Comparison of ENCODE assay signal across 14 cellular contexts in the genomic region with DNA sequence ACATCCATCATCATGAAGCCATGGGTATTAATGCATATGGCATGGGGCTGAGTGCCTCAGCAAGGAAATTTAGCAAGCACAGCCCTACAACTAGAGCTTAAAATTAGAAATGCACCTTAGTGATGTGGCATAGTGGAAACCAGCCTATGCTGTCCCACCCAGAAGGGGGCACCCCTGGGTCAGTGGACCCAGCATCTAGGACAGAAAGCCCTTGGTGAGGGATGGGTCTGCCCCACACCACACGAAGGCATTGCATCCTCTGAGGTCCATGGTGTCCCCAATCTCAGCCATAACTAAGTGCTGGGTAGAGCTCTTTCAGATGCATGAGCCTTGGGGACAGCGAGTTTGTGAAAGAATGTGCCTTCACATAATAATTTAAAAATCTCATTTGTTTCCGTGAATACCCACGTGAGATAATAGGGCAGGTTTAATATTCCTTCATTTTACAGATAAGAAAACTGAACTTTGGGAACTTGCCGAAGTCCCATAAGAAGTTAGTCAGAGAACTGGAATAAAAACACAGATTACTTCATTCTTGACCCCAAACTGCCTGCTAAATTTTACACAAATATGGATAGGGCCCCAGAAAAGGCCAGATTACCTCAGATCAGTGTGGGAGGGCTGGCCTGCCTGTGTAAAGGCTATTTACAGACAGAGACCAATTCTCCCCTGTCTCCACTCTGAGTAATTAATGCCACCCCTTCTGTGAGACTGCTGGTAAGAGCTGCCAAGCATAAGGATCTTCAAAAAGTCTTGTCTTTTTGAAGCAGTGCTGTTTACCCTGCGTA.
A peak's percentile ranks its signal among the peaks of the same experiment; 100 is the strongest.
DNase-seq lines count a peak whose midpoint lies in the region; ATAC-seq, FAIRE-seq and TF ChIP-seq lines count a peak whose summit lies in the region.
"Had no signal": no experiment of that assay in that cellular context is flagged by ENCODE, and none has a peak within 500 bp of the region (broad histone marks: within the 10 kb centered on the region; RNA-seq: fewer than 3 reads in every experiment).

No MANE protein-coding gene starts in this region.

- CTCF ChIA-PET in A549 (lab: Yijun Ruan, JAX) (interaction anchor here (1.0 kb wide), 1 partner anchor 9 kb away, joined by 3 read pairs; no protein-coding TSS in a partner anchor), IMR-90 (lab: Yijun Ruan, JAX) (interaction anchor here (1.1 to 1.7 kb wide), 2 partner anchors 19 to 20 kb away, joined by 3 to 9 read pairs; no protein-coding TSS in a partner anchor)
- CTCF ChIA-PET in activated naive CD4-positive, alpha-beta T cell treated with anti-CD3 and anti-CD28 coated beads, Interleukin-2, amount 10 ng/mL, durations not matched to agents 7 days and 5 days (lab: Charles Lee): interaction anchor here (0.7 to 1.6 kb wide), 2 partner anchors 18 to 19 kb away, joined by 3 to 8 read pairs; no protein-coding TSS in a partner anchor

- TF ChIP-seq RAD21 in A549 (conservative IDR thresholded peaks at IDR 0.05 in 1 of 2, IDR thresholded peaks at IDR 0.05 in 1 of 2) (0 out of 5 replicates have a peak, but pooled peaks of 1 of the 2 experiments have one; percentile 7), IMR-90 (IDR thresholded peaks at IDR 0.05; ENCODE audit: low read length) (no peak)

- peaks cover 11% of the 10 kb centered on the region for H3K4me1 Mint-ChIP-seq in central memory CD8-positive, alpha-beta T cell
- peaks cover 13% of the 10 kb centered on the region for H3K4me1 Mint-ChIP-seq in activated naive CD4-positive, alpha-beta T cell treated with anti-CD3 and anti-CD28 coated beads, Interleukin-2, amount 10 ng/mL, durations not matched to agents 7 days and 5 days

- H3K79me1 ChIP-seq in IMR-90 (ENCODE audit: low read depth in 1 of 2, low read length in 2 of 2): peaks cover 5 to 14% of the 10 kb centered on the region in 2 experiments; a peak in 2 of 4 replicates

- in situ Hi-C loops in IMR-90 (cut with MboI; ENCODE audit: low sequenced_read_pairs): no loop called here

- no peak overlapping the region for H2AFZ ChIP-seq in IMR-90 (replicated peaks; ENCODE audit: low read length, poor library complexity)

- TF ChIP-seq POLR2A in A549 (IDR thresholded peaks at IDR 0.05; ENCODE audit: low read length) (no peak), IMR-90 (IDR thresholded peaks at IDR 0.05; ENCODE audit: low read depth, low read length) (no peak)

- POLR2A ChIA-PET in A549 (lab: Yijun Ruan, JAX) (no interaction called here), IMR-90 (lab: Charles Lee; ENCODE audit: unreplicated experiment) (no interaction called here)

- H2BK5ac ChIP-seq in IMR-90 (ENCODE audit: low read depth, low read length, poor library complexity, severe bottlenecking): peak overlapping the region; percentile 4

- H3K27me3 Mint-ChIP-seq in central memory CD8-positive, alpha-beta T cell: no peaks in the 10 kb centered on the region
- H3K27me3 Mint-ChIP-seq in activated naive CD4-positive, alpha-beta T cell treated with anti-CD3 and anti-CD28 coated beads, Interleukin-2, amount 10 ng/mL, durations not matched to agents 7 days and 5 days: no peaks in the 10 kb centered on the region
- H3K27me3 Mint-ChIP-seq: activated CD8-positive, alpha-beta memory T cell treated with anti-CD3 and anti-CD28 coated beads, Interleukin-2, amount 10 ng/mL, durations not matched to agents 7 days and 5 days had no signal

- no peak overlapping the region for H3K56ac ChIP-seq in IMR-90 (ENCODE audit: extremely low read depth, insufficient read depth, low read length)

- H3K4me2 ChIP-seq in A549 (no peak overlapping the region), IMR-90 (ENCODE audit: low read depth, low read length) (no peak overlapping the region)

- H3K9me1 ChIP-seq in IMR-90 (ENCODE audit: insufficient read depth, low read length): peaks cover 20% of the 10 kb centered on the region

- ATAC-seq in A549 (peak; percentile 13 to 66; a peak in 4 of 6 replicates), IMR-90 (ENCODE audit: low read depth) (peak; percentile 43), HG02642 (IDR thresholded peaks at IDR 0.05; ENCODE audit: poor library complexity, unreplicated experiment) (no peak)
- no peak for ATAC-seq in central memory CD8-positive, alpha-beta T cell (replicated peaks; ENCODE audit: extremely low read depth, poor library complexity, severe bottlenecking)
- ATAC-seq: activated CD8-positive, alpha-beta memory T cell treated with anti-CD3 and anti-CD28 coated beads, Interleukin-2, amount 10 ng/mL, durations not matched to agents 7 days and 5 days; left colon; Panc1 had no signal

- H3K9ac ChIP-seq in IMR-90 (ENCODE audit: low read depth, low read length): no peak overlapping the region

- H3K4me3 Mint-ChIP-seq in central memory CD8-positive, alpha-beta T cell: no peak overlapping the region
- no peak overlapping the region for H3K4me3 Mint-ChIP-seq in activated naive CD4-positive, alpha-beta T cell treated with anti-CD3 and anti-CD28 coated beads, Interleukin-2, amount 10 ng/mL, durations not matched to agents 7 days and 5 days
- H3K4me3 Mint-ChIP-seq: activated CD8-positive, alpha-beta memory T cell treated with anti-CD3 and anti-CD28 coated beads, Interleukin-2, amount 10 ng/mL, durations not matched to agents 7 days and 5 days had no signal

- H3K18ac ChIP-seq in IMR-90 (ENCODE audit: low read depth, low read length): no peak overlapping the region

- peak overlapping the region; percentile 17; the same call in 1 of the 2 replicates for H2AK5ac ChIP-seq in IMR-90 (ENCODE audit: low read depth, low read length)

- peaks cover 12% of the 10 kb centered on the region for H3K36me3 ChIP-seq in IMR-90 (ENCODE audit: control insufficient read depth, insufficient read depth, low read length)

- peak overlapping the region; percentile 15; the same call in 1 of the 2 replicates for H3K4ac ChIP-seq in IMR-90 (ENCODE audit: low read depth, low read length)

- H4K91ac ChIP-seq in IMR-90 (ENCODE audit: insufficient read depth, low read depth, low read length): no peak overlapping the region

- H2BK15ac ChIP-seq in IMR-90 (ENCODE audit: low read depth, low read length): no peak overlapping the region

- H4K8ac ChIP-seq in IMR-90 (ENCODE audit: low read depth in 2 of 2, low read length in 2 of 2): no peak overlapping the region

- no peak for DNase-seq in A549 (ENCODE audit: low read depth in 1 of 2, low spot score in 1 of 2)
- peak; percentile 40 for DNase-seq in IMR-90
- no peak for DNase-seq in central memory CD8-positive, alpha-beta T cell (ENCODE audit: low spot score in 2 of 2)
- peak; percentile 18 for DNase-seq in left kidney (ENCODE audit: low read depth, low spot score)
- DNase-seq in cerebellar nuclear complex (lab: John Stamatoyannopoulos, UW): no peak
- no peak for DNase-seq in SIG-M5 treated with dmso at 0.1 percent for 504 hours (lab: John Stamatoyannopoulos, UW; ENCODE audit: unreplicated experiment)
- DNase-seq in activated naive CD4-positive, alpha-beta T cell treated with anti-CD3 and anti-CD28 coated beads, Interleukin-2, amount 10 ng/mL, durations not matched to agents 7 days and 5 days: no peak
- DNase-seq: activated CD8-positive, alpha-beta memory T cell treated with anti-CD3 and anti-CD28 coated beads, Interleukin-2, amount 10 ng/mL, durations not matched to agents 7 days and 5 days; dorsolateral prefrontal cortex; Kasumi-1; left colon; NCI-H2171 had no signal

- H3K27ac ChIP-seq in A549: no peak overlapping the region
- H3K27ac ChIP-seq in IMR-90 (ENCODE audit: insufficient read depth, low read length): no peak overlapping the region
- H3K27ac ChIP-seq: dorsolateral prefrontal cortex had no signal

- dilution Hi-C loops in IMR-90 (cut with HindIII; ENCODE audit: low sequenced_read_pairs, unreplicated experiment): no loop called here

- H3K4me3 ChIP-seq in A549 (no peak overlapping the region), IMR-90 (ENCODE audit: insufficient read depth, low read depth, low read length) (no peak overlapping the region)
- H3K4me3 ChIP-seq: dorsolateral prefrontal cortex had no signal

- BruUV-seq in IMR-90 (replicated peaks; lab: Mats Ljungman, UMichigan): no TSS peak

- peak overlapping the region; percentile 24 for H3K27ac Mint-ChIP-seq in central memory CD8-positive, alpha-beta T cell (ENCODE audit: low read depth)
- no peak overlapping the region for H3K27ac Mint-ChIP-seq in activated naive CD4-positive, alpha-beta T cell treated with anti-CD3 and anti-CD28 coated beads, Interleukin-2, amount 10 ng/mL, durations not matched to agents 7 days and 5 days
- H3K27ac Mint-ChIP-seq: activated CD8-positive, alpha-beta memory T cell treated with anti-CD3 and anti-CD28 coated beads, Interleukin-2, amount 10 ng/mL, durations not matched to agents 7 days and 5 days had no signal

- no peaks in the 10 kb centered on the region for H3K9me3 Mint-ChIP-seq in central memory CD8-positive, alpha-beta T cell
- no peaks in the 10 kb centered on the region for H3K9me3 Mint-ChIP-seq in activated naive CD4-positive, alpha-beta T cell treated with anti-CD3 and anti-CD28 coated beads, Interleukin-2, amount 10 ng/mL, durations not matched to agents 7 days and 5 days

- no peak overlapping the region for H3K23ac ChIP-seq in IMR-90 (ENCODE audit: low read depth, low read length)

- H2BK120ac ChIP-seq in IMR-90 (ENCODE audit: low read depth, low read length): no peak overlapping the region

- H3K4me1 ChIP-seq in A549 (no peaks in the 10 kb centered on the region), IMR-90 (ENCODE audit: control insufficient read depth, insufficient read depth, low read length) (peaks cover 6% of the 10 kb centered on the region; the same call in 1 of the 2 replicates)

- H4K20me1 ChIP-seq in IMR-90 (ENCODE audit: insufficient read depth, low read length): no peaks in the 10 kb centered on the region

- TF ChIP-seq CTCF in A549 (IDR thresholded peaks at IDR 0.05) (no peak), IMR-90 (conservative IDR thresholded peaks at IDR 0.05; ENCODE audit: low read depth, low read length) (no peak)

- H3K9me3 ChIP-seq in A549 (no peaks in the 10 kb centered on the region), IMR-90 (ENCODE audit: control insufficient read depth, insufficient read depth, low read length) (no peaks in the 10 kb centered on the region)

- TF ChIP-seq EP300 in A549 (IDR thresholded peaks at IDR 0.05): no peak

- no peak overlapping the region for H3K14ac ChIP-seq in IMR-90 (replicated peaks; ENCODE audit: low read depth, low read length)

- 94% methylated on average over 6 of the region's 6 CpGs for WGBS in A549 (ENCODE audit: missing lambda C conversion rate)
- no CpG with 5 or more reads among the region's 6 CpGs for WGBS in IMR-90 (ENCODE audit: extremely low coverage in 2 of 2, insufficient read length in 1 of 2), 2 experiments

- no peak overlapping the region for H2AK9ac ChIP-seq in IMR-90 (replicated peaks; ENCODE audit: low read depth, low read length, poor library complexity)

- FAIRE-seq in A549 (lab: Jason Lieb, UNC): no peak

- no peak overlapping the region for H2BK20ac ChIP-seq in IMR-90 (ENCODE audit: low read depth, low read length)

- H3K27me3 ChIP-seq in IMR-90 (ENCODE audit: control insufficient read depth, insufficient read depth, low read length): no peaks in the 10 kb centered on the region
- H3K27me3 ChIP-seq: dorsolateral prefrontal cortex had no signal

- peaks cover 3% of the 10 kb centered on the region for H3K36me3 Mint-ChIP-seq in central memory CD8-positive, alpha-beta T cell (ENCODE audit: insufficient read depth)
- peaks cover 5% of the 10 kb centered on the region for H3K36me3 Mint-ChIP-seq in activated naive CD4-positive, alpha-beta T cell treated with anti-CD3 and anti-CD28 coated beads, Interleukin-2, amount 10 ng/mL, durations not matched to agents 7 days and 5 days

- intact Hi-C loops in IMR-90 (cut with micrococcal nuclease): no loop called here

- no peak overlapping the region for H4K5ac ChIP-seq in IMR-90 (ENCODE audit: low read depth, low read length)

Comparison
In these comparisons a context has a peak if more than half of its experiments do, and no peak if none do; other contexts are left out.
1. ATAC-seq: peak in A549 (2 of 2) and IMR-90 (single experiment); none in central memory CD8-positive, alpha-beta T cell (single experiment) and HG02642 (single experiment).
2. DNase-seq: peak in IMR-90 (single experiment) and left kidney (single experiment); none in A549 (0 of 2), central memory CD8-positive, alpha-beta T cell (0 of 2), cerebellar nuclear complex (0 of 2), SIG-M5 treated with dmso at 0.1 percent for 504 hours (single experiment) and activated naive CD4-positive, alpha-beta T cell treated with anti-CD3 and anti-CD28 coated beads, Interleukin-2, amount 10 ng/mL, durations not matched to agents 7 days and 5 days (single experiment).